ENCODE assay signal across 8 cellular contexts in genomic region chr20:32763202-32763999, GRCh38. TPM values are rescaled to one million over a fixed set of nuclear protein-coding genes. Genes with fewer than 3 reads are reported as not detected.
DNase-seq lines count a peak whose midpoint lies in the region; ATAC-seq, FAIRE-seq and TF ChIP-seq lines count a peak whose summit lies in the region.

No MANE protein-coding gene starts in this region.

- CTCF ChIA-PET in Panc1 (lab: Charles Lee) = interaction anchor here (1.0 to 2.3 kb wide), 2 partner anchors 15 to 20 kb away, joined by 7 to 12 read pairs; no protein-coding TSS in a partner anchor

- H3K36me3 ChIP-seq in Panc1 (ENCODE audit: control insufficient read depth, insufficient read depth, low read length) = peaks cover 2% of the 10 kb centered on the region; the same call in 1 of the 2 replicates
- no peaks in the 10 kb centered on the region for H3K36me3 ChIP-seq in esophagus muscularis mucosa
- no peaks in the 10 kb centered on the region for H3K36me3 ChIP-seq in trophoblast cell (ENCODE audit: control insufficient read depth in 1 of 2, insufficient read depth in 2 of 2, low read length in 2 of 2)

- no peak for TF ChIP-seq EP300 in esophagus muscularis mucosa (IDR thresholded peaks at IDR 0.05)

- WGBS in esophagus muscularis mucosa = 40% methylated on average over 19 of the region's 40 CpGs
- no CpG with 5 or more reads among the region's 40 CpGs for WGBS in trophoblast cell (ENCODE audit: extremely low coverage, insufficient coverage, insufficient read length)

- TF ChIP-seq POLR2A in esophagus muscularis mucosa (IDR thresholded peaks at IDR 0.05; ENCODE audit: low read depth) = no peak

- no TSS peak for BruUV-seq in Panc1 (replicated peaks; lab: Mats Ljungman, UMichigan)

- H3K23ac ChIP-seq in trophoblast cell (ENCODE audit: low read length) = no peak overlapping the region

- peaks cover 20% of the 10 kb centered on the region for H3K79me1 ChIP-seq in trophoblast cell (ENCODE audit: low read length)

- no peak for ATAC-seq in Panc1

- intact Hi-C loops in Panc1 (cut with micrococcal nuclease; ENCODE audit: unreplicated experiment) (no loop called here), esophagus muscularis mucosa (cut with DNase I) (no loop called here)

- H3K14ac ChIP-seq in trophoblast cell (ENCODE audit: low read length) = peak overlapping the region; percentile 72

- H4K12ac ChIP-seq in trophoblast cell (ENCODE audit: low read depth, low read length) = no peak overlapping the region

- no peak for FAIRE-seq in RCC 7860 (lab: Jason Lieb, UNC)

- H4K8ac ChIP-seq in trophoblast cell (ENCODE audit: low read depth, low read length) = peak overlapping the region; percentile 2

- peak overlapping the region; percentile 71 to 83 for H3K4me3 ChIP-seq in Panc1 (ENCODE audit: low read depth in 2 of 2, low read length in 2 of 2)
- peak overlapping the region; percentile 66 to 86 (median 78) for H3K4me3 ChIP-seq in esophagus muscularis mucosa
- H3K4me3 ChIP-seq in trophoblast cell (ENCODE audit: low read depth, low read length) = peak overlapping the region; percentile 82

- peak overlapping the region; percentile 42 for H2AFZ ChIP-seq in trophoblast cell (ENCODE audit: insufficient read depth, low read length, poor library complexity)

- no peak overlapping the region for H2AK5ac ChIP-seq in trophoblast cell (ENCODE audit: low read length)

- H3K4me2 ChIP-seq in trophoblast cell (ENCODE audit: low read length) = peak overlapping the region; percentile 95

- in situ Hi-C loops in Panc1 (cut with HindIII; ENCODE audit: low pct_unique_long_range_greater_than_20kb, low sequenced_read_pairs) = no loop called here

- H3K9me3 ChIP-seq in Panc1 (ENCODE audit: control insufficient read depth, insufficient read depth, low read depth, low read length) = no peaks in the 10 kb centered on the region
- H3K9me3 ChIP-seq in esophagus muscularis mucosa = no peaks in the 10 kb centered on the region
- no peaks in the 10 kb centered on the region for H3K9me3 ChIP-seq in trophoblast cell (ENCODE audit: insufficient read depth, low read depth, low read length)

- H3K27ac ChIP-seq in Panc1 (ENCODE audit: low read length) (peak overlapping the region; percentile 53), esophagus muscularis mucosa (replicated peaks in 1 of 4) (no peak overlapping the region), trophoblast cell (ENCODE audit: low read depth, low read length) (no peak overlapping the region)

- peaks cover 33% of the 10 kb centered on the region for H3K79me2 ChIP-seq in trophoblast cell (ENCODE audit: control insufficient read depth, insufficient read depth, low read length, poor library complexity)

- peak overlapping the region; percentile 20 for H2BK5ac ChIP-seq in trophoblast cell (ENCODE audit: low read depth, low read length, poor library complexity)

- H2BK120ac ChIP-seq in trophoblast cell (ENCODE audit: insufficient read depth, low read length, poor library complexity) = no peak overlapping the region

- H2BK12ac ChIP-seq in trophoblast cell (ENCODE audit: low read length) = no peak overlapping the region

- H3K4me1 ChIP-seq in Panc1 (ENCODE audit: control insufficient read depth, insufficient read depth, low read length) = peaks cover 6% of the 10 kb centered on the region; the same call in 1 of the 2 replicates
- peaks cover 14 to 24% (median 22%) of the 10 kb centered on the region in 4 donors for H3K4me1 ChIP-seq in esophagus muscularis mucosa
- H3K4me1 ChIP-seq in trophoblast cell (ENCODE audit: control insufficient read depth in 1 of 2, insufficient read depth in 2 of 2, low read length in 2 of 2) = peaks cover 9 to 21% of the 10 kb centered on the region in 2 experiments

- peak overlapping the region; percentile 76 for H3K9ac ChIP-seq in trophoblast cell (ENCODE audit: low read length)

- peak overlapping the region; percentile 75 for H3K18ac ChIP-seq in trophoblast cell (ENCODE audit: low read length)

- TF ChIP-seq CTCF in Panc1 (IDR thresholded peaks at IDR 0.05) = no peak
- TF ChIP-seq CTCF in esophagus muscularis mucosa (IDR thresholded peaks at IDR 0.05) = no peak

- no peaks in the 10 kb centered on the region for H3K27me3 ChIP-seq in Panc1 (ENCODE audit: control insufficient read depth, insufficient read depth, low read length)
- H3K27me3 ChIP-seq in esophagus muscularis mucosa = no peaks in the 10 kb centered on the region
- H3K27me3 ChIP-seq in trophoblast cell (ENCODE audit: insufficient read depth, low read length) = no peaks in the 10 kb centered on the region

- peak overlapping the region; percentile 64 for H3K4ac ChIP-seq in trophoblast cell (ENCODE audit: low read depth, low read length)

- peak overlapping the region; percentile 67 for H4K91ac ChIP-seq in trophoblast cell (ENCODE audit: low read depth, low read length)

- DNase-seq in NCI-H2227 (lab: John Stamatoyannopoulos, UW; ENCODE audit: unreplicated experiment) (peak; percentile 30), NCI-H2227 treated with DMSO at 0.1 percent for 48 hours (lab: John Stamatoyannopoulos, UW) (no peak), Panc1 (ENCODE audit: low read depth, low spot score) (no peak), esophagus muscularis mucosa (ENCODE audit: extremely low spot score) (no peak), trophoblast cell (peak in 1 of 2 donors; percentile 13), AG08396 (ENCODE audit: low spot score) (no peak), RCC 7860 (ENCODE audit: low spot score) (no peak), NCI-H1436 (lab: John Stamatoyannopoulos, UW) (no peak)

- POLR2A ChIA-PET in Panc1 (lab: Charles Lee) = interaction anchor here (0.5 to 0.6 kb wide), 2 partner anchors 10 to 265 kb away, joined by 5 to 6 read pairs; no protein-coding TSS in a partner anchor

RNA-seq across cellular contexts. Expression of gene DNMT3B, which starts 1.2 kb away (rescaled TPM):
- 3.5 TPM for total RNA-seq in Panc1 (2021; ENCODE audit: unreplicated experiment)
- polyA plus RNA-seq in Panc1 (2012; ENCODE audit: insufficient read length) = 2.1 TPM
- total RNA-seq in esophagus muscularis mucosa = under 1 TPM; 0.40 to 0.97 (median 0.66) TPM
- 35.7 and 37.2 TPM in 2 replicates for polyA plus RNA-seq in trophoblast cell (2013)

RNA-seq across cellular contexts. Expression of gene COMMD7, which starts 20.1 kb away (rescaled TPM):
- total RNA-seq in Panc1 (2021; ENCODE audit: unreplicated experiment) (24.8 TPM), esophagus muscularis mucosa (10 to 100 TPM; 24.5 to 35.2 (median 30.9) TPM)
- polyA plus RNA-seq in Panc1 (2012; ENCODE audit: insufficient read length) = 23.3 TPM
- 53.0 and 54.0 TPM in 2 replicates for polyA plus RNA-seq in trophoblast cell (2013)

RNA-seq across cellular contexts. Expression of gene MAPRE1, which starts 56.4 kb away (rescaled TPM):
- 160 TPM for total RNA-seq in Panc1 (2021; ENCODE audit: unreplicated experiment)
- 98.9 TPM for polyA plus RNA-seq in Panc1 (2012; ENCODE audit: insufficient read length)
- 100 to 1,000 TPM; 124 to 167 (median 143) TPM for total RNA-seq in esophagus muscularis mucosa
- 107 and 109 TPM in 2 replicates for polyA plus RNA-seq in trophoblast cell (2013)
